ENCODE assay signal across 1 cellular context in genomic region chr15:98647026-98647773, GRCh38.
TF ChIP-seq lines count a peak whose summit lies in the region.

No MANE protein-coding gene starts in this region.

TF ChIP-seq in HepG2, 621 proteins besides CTCF, POLR2A, EP300 and RAD21 (continued from another document and continues in another):
- TF ChIP-seq ZNF781 (CRISPR knock-in tag; IDR thresholded peaks at IDR 0.05; ENCODE audit: borderline replicate concordance, not compliant biosample characterization) (no peak), ZNF609 (CRISPR knock-in tag; IDR thresholded peaks at IDR 0.05; ENCODE audit: borderline replicate concordance) (no peak), ZBTB4 (CRISPR knock-in tag; IDR thresholded peaks at IDR 0.05; ENCODE audit: borderline replicate concordance) (no peak), ZNF12 (CRISPR knock-in tag; IDR thresholded peaks at IDR 0.05) (no peak), ZBTB38 (CRISPR knock-in tag; IDR thresholded peaks at IDR 0.05) (peak; percentile 69; the same call in 1 of the 2 replicates), BRD4 (CRISPR knock-in tag; IDR thresholded peaks at IDR 0.05) (no peak), TFAP4 (IDR thresholded peaks at IDR 0.05; ENCODE audit: borderline replicate concordance, low read depth) (no peak), ZNF563 (CRISPR knock-in tag; IDR thresholded peaks at IDR 0.05) (peak; percentile 97), CREB3 (CRISPR knock-in tag; IDR thresholded peaks at IDR 0.05) (no peak), PHB2 (IDR thresholded peaks at IDR 0.05; ENCODE audit: partially characterized antibody) (no peak), ZNF331 (CRISPR knock-in tag; IDR thresholded peaks at IDR 0.05) (peak; percentile 69), ZBTB20 (CRISPR knock-in tag; IDR thresholded peaks at IDR 0.05; ENCODE audit: borderline replicate concordance, low read depth) (no peak), CENPX (CRISPR knock-in tag; IDR thresholded peaks at IDR 0.05) (no peak), NCOR1 (IDR thresholded peaks at IDR 0.05; ENCODE audit: borderline replicate concordance, low read length) (no peak), RELA (CRISPR knock-in tag; IDR thresholded peaks at IDR 0.05) (no peak), ZNF337 (CRISPR knock-in tag; IDR thresholded peaks at IDR 0.05; ENCODE audit: borderline replicate concordance, low read depth) (no peak), ZNF263 (CRISPR knock-in tag; IDR thresholded peaks at IDR 0.05) (peak; percentile 49)
- TF ChIP-seq, protein P1, sequence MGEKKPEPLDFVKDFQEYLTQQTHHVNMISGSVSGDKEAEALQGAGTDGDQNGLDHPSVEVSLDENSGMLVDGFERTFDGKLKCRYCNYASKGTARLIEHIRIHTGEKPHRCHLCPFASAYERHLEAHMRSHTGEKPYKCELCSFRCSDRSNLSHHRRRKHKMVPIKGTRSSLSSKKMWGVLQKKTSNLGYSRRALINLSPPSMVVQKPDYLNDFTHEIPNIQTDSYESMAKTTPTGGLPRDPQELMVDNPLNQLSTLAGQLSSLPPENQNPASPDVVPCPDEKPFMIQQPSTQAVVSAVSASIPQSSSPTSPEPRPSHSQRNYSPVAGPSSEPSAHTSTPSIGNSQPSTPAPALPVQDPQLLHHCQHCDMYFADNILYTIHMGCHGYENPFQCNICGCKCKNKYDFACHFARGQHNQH (CRISPR knock-in tag; IDR thresholded peaks at IDR 0.05), result no peak
- TF ChIP-seq, protein P2, sequence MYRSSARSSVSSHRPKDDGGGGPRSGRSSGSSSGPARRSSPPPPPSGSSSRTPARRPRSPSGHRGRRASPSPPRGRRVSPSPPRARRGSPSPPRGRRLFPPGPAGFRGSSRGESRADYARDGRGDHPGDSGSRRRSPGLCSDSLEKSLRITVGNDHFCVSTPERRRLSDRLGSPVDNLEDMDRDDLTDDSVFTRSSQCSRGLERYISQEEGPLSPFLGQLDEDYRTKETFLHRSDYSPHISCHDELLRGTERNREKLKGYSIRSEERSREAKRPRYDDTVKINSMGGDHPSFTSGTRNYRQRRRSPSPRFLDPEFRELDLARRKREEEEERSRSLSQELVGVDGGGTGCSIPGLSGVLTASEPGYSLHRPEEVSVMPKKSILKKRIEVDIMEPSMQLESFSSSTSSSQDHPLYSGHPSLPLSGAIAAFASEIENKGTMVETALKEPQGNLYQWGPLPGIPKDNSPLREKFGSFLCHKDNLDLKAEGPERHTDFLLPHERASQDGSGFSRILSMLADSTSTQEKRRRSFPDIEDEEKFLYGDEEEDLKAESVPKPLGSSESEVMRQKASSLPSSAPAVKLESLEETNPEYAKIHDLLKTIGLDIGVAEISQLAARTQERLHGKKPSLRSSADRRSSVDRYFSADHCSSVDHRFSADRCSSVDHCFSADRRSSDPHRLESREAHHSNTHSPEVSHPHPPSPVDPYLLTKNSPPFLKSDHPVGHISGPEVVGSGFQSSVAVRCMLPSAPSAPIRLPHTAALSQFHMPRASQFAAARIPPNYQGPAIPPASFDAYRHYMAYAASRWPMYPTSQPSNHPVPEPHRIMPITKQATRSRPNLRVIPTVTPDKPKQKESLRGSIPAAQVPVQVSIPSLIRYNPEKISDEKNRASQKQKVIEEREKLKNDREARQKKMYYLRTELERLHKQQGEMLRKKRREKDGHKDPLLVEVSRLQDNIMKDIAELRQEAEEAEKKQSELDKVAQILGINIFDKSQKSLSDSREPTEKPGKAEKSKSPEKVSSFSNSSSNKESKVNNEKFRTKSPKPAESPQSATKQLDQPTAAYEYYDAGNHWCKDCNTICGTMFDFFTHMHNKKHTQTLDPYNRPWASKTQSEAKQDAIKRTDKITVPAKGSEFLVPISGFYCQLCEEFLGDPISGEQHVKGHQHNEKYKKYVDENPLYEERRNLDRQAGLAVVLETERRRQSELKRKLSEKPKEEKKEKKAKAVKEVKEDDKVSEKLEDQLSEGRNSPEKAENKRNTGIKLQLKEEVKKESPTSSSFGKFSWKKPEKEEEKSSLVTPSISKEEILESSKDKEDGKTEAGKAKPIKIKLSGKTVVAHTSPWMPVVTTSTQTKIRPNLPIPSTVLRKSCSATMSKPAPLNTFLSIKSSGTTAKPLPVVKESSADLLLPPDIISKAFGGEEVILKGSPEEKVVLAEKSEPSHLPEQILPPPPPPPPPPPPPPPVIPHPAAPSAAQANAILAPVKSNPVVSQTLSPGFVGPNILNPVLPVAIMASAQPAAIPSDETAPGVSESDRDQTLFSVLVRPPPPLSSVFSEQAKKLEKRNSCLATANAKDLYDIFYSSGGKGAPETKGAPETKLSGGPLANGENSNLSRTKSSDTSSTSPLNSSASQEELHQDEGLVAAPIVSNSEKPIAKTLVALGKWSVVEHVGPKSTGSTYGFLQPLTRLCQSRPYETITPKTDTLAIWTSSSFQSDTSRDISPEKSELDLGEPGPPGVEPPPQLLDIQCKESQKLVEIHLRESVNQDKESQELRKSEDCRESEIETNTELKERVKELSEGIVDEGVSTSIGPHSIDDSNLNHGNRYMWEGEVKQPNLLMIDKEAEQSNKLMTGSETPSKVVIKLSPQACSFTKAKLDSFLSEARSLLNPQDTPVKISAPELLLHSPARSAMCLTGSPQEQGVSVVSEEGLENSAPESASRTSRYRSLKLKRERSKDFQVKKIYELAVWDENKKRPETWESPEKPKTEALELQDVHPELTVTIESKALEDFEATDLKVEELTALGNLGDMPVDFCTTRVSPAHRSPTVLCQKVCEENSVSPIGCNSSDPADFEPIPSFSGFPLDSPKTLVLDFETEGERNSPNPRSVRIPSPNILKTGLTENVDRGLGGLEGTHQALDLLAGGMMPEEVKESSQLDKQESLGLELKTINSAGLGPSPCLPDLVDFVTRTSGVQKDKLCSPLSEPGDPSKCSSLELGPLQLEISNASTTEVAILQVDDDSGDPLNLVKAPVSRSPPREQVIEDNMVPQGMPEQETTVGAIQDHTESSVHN (CRISPR knock-in tag; IDR thresholded peaks at IDR 0.05), result no peak
- TF ChIP-seq, protein P3, sequence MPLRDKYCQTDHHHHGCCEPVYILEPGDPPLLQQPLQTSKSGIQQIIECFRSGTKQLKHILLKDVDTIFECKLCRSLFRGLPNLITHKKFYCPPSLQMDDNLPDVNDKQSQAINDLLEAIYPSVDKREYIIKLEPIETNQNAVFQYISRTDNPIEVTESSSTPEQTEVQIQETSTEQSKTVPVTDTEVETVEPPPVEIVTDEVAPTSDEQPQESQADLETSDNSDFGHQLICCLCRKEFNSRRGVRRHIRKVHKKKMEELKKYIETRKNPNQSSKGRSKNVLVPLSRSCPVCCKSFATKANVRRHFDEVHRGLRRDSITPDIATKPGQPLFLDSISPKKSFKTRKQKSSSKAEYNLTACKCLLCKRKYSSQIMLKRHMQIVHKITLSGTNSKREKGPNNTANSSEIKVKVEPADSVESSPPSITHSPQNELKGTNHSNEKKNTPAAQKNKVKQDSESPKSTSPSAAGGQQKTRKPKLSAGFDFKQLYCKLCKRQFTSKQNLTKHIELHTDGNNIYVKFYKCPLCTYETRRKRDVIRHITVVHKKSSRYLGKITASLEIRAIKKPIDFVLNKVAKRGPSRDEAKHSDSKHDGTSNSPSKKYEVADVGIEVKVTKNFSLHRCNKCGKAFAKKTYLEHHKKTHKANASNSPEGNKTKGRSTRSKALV (CRISPR knock-in tag; IDR thresholded peaks at IDR 0.05), result no peak
- TF ChIP-seq, protein P4, sequence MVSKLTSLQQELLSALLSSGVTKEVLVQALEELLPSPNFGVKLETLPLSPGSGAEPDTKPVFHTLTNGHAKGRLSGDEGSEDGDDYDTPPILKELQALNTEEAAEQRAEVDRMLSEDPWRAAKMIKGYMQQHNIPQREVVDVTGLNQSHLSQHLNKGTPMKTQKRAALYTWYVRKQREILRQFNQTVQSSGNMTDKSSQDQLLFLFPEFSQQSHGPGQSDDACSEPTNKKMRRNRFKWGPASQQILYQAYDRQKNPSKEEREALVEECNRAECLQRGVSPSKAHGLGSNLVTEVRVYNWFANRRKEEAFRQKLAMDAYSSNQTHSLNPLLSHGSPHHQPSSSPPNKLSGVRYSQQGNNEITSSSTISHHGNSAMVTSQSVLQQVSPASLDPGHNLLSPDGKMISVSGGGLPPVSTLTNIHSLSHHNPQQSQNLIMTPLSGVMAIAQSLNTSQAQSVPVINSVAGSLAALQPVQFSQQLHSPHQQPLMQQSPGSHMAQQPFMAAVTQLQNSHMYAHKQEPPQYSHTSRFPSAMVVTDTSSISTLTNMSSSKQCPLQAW (CRISPR knock-in tag; IDR thresholded peaks at IDR 0.05), result no peak
- TF ChIP-seq, protein P5, sequence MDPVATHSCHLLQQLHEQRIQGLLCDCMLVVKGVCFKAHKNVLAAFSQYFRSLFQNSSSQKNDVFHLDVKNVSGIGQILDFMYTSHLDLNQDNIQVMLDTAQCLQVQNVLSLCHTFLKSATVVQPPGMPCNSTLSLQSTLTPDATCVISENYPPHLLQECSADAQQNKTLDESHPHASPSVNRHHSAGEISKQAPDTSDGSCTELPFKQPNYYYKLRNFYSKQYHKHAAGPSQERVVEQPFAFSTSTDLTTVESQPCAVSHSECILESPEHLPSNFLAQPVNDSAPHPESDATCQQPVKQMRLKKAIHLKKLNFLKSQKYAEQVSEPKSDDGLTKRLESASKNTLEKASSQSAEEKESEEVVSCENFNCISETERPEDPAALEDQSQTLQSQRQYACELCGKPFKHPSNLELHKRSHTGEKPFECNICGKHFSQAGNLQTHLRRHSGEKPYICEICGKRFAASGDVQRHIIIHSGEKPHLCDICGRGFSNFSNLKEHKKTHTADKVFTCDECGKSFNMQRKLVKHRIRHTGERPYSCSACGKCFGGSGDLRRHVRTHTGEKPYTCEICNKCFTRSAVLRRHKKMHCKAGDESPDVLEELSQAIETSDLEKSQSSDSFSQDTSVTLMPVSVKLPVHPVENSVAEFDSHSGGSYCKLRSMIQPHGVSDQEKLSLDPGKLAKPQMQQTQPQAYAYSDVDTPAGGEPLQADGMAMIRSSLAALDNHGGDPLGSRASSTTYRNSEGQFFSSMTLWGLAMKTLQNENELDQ (CRISPR knock-in tag; IDR thresholded peaks at IDR 0.05; ENCODE audit: borderline replicate concordance), result no peak
- TF ChIP-seq, protein P6, sequence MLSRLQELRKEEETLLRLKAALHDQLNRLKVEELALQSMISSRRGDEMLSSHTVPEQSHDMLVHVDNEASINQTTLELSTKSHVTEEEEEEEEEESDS (CRISPR knock-in tag; IDR thresholded peaks at IDR 0.05; ENCODE audit: borderline replicate concordance), result no peak
